In the genomic region with DNA sequence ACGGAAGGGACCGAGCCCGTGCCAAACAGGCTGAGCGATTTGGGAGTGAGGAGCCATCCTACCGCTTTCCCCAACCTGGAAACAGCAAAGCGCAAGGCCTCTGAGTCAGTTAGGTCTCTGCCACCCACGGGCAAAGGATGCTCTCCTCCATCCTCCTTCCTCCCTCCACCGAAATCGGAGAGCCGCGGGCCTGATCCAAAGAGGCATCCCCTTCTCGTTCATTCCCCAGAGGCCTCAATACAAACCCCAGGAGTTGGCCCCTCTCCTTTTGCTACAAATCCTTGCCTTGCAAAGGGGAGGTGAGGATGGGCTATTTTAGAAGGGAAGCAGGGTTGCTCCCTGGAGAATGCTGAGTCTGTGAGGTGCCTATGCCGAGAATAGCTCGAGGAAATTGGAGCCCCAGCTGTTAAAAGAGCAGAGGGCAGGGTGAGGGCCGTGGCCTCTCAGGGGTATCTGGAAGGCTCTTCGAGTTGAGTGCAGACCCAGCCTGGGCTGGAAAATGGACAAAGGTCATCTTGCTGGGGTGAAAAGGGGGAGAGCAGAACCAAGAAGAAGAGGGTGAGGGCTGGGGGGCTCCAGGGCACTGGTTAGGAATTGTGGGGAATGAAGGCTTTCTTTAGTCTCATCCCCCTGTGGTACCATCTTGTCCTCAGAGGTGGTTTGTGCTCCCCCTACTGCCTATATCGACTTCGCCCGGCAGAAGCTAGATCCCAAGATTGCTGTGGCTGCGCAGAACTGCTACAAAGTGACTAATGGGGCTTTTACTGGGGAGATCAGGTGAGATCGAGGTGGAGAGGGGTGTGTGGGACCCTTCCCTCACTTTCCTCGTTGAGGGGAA, we compare ENCODE assay signal across 8 cellular contexts. TPM values are rescaled to one million over a fixed set of nuclear protein-coding genes. Genes with fewer than 3 reads are reported as not detected.
DNase-seq lines count a peak whose midpoint lies in the region; ATAC-seq and TF ChIP-seq lines count a peak whose summit lies in the region.

No MANE protein-coding gene starts in this region.

- TF ChIP-seq CTCF in CD4-positive, alpha-beta T cell (IDR thresholded peaks at IDR 0.05), result no peak

- peaks cover 59% of the 10 kb centered on the region for H3K4me1 Mint-ChIP-seq in CD4-positive, alpha-beta T cell (ENCODE audit: low read depth)
- peaks cover 64% of the 10 kb centered on the region for H3K4me1 Mint-ChIP-seq in activated naive CD8-positive, alpha-beta T cell treated with anti-CD3 and anti-CD28 coated beads, Interleukin-2, amount 50 U/mL, for 24 hours
- peaks cover 51 to 52% of the 10 kb centered on the region in 2 donors for H3K4me1 Mint-ChIP-seq in immature natural killer cell
- peaks cover 66% of the 10 kb centered on the region for H3K4me1 Mint-ChIP-seq in stimulated activated naive CD8-positive, alpha-beta T cell treated with anti-CD3 and anti-CD28 coated beads, Interleukin-15, amount 100 ng/mL, for 72 hours

- CTCF ChIA-PET in CD4-positive, alpha-beta T cell (lab: Charles Lee), result interaction anchor here (0.9 to 10.3 kb wide), 18 partner anchors 16 to 259 kb away, joined by 3 to 153 read pairs (median 6); a partner anchor contains a TSS

- no peaks in the 10 kb centered on the region for H3K9me3 ChIP-seq in CD4-positive, alpha-beta T cell (ENCODE audit: control insufficient read depth, low read length)
- no peaks in the 10 kb centered on the region for H3K9me3 ChIP-seq in HUES48 (ENCODE audit: control insufficient read depth, insufficient read depth, low read length)

- ATAC-seq in CD4-positive, alpha-beta T cell (ENCODE audit: poor library complexity), result no peak
- ATAC-seq in activated naive CD8-positive, alpha-beta T cell treated with anti-CD3 and anti-CD28 coated beads, Interleukin-2, amount 50 U/mL, for 24 hours, result no peak
- peak; percentile 6 for ATAC-seq in stimulated activated naive CD8-positive, alpha-beta T cell treated with anti-CD3 and anti-CD28 coated beads, Interleukin-15, amount 100 ng/mL, for 72 hours
- no peak for ATAC-seq in GM21360 (IDR thresholded peaks at IDR 0.05; ENCODE audit: unreplicated experiment)

- intact Hi-C loops in CD4-positive, alpha-beta T cell (cut with DNase I, micrococcal nuclease), result loop anchor here (1.0 to 5.0 kb wide), 8 partner anchors 16 to 245 kb away; a partner anchor contains a TSS

- peaks cover 41% of the 10 kb centered on the region for H3K4me1 ChIP-seq in HUES48 (ENCODE audit: control insufficient read depth, insufficient read depth, low read length)

- H3K27me3 Mint-ChIP-seq in CD4-positive, alpha-beta T cell, result no peaks in the 10 kb centered on the region
- H3K27me3 Mint-ChIP-seq in activated naive CD8-positive, alpha-beta T cell treated with anti-CD3 and anti-CD28 coated beads, Interleukin-2, amount 50 U/mL, for 24 hours, result peaks cover 2% of the 10 kb centered on the region
- H3K27me3 Mint-ChIP-seq in immature natural killer cell (ENCODE audit: low read depth in 3 of 3), result peaks cover 2 to 6% (median 5%) of the 10 kb centered on the region in 3 donors
- H3K27me3 Mint-ChIP-seq in stimulated activated naive CD8-positive, alpha-beta T cell treated with anti-CD3 and anti-CD28 coated beads, Interleukin-15, amount 100 ng/mL, for 72 hours, result no peaks in the 10 kb centered on the region

- POLR2A ChIA-PET in CD4-positive, alpha-beta T cell (lab: Charles Lee), result interaction anchor here (0.8 to 5.7 kb wide), 15 partner anchors 15 to 239 kb away, joined by 3 to 90 read pairs (median 7); a partner anchor contains a TSS

- H3K4me3 Mint-ChIP-seq in CD4-positive, alpha-beta T cell, result peak overlapping the region; percentile 70
- peak overlapping the region; percentile 94 for H3K4me3 Mint-ChIP-seq in activated naive CD8-positive, alpha-beta T cell treated with anti-CD3 and anti-CD28 coated beads, Interleukin-2, amount 50 U/mL, for 24 hours
- peak overlapping the region; percentile 85 to 92 (median 86) for H3K4me3 Mint-ChIP-seq in immature natural killer cell
- H3K4me3 Mint-ChIP-seq in stimulated activated naive CD8-positive, alpha-beta T cell treated with anti-CD3 and anti-CD28 coated beads, Interleukin-15, amount 100 ng/mL, for 72 hours, result peak overlapping the region; percentile 96

- H3K27ac ChIP-seq in CD4-positive, alpha-beta T cell (ENCODE audit: low read depth, low read length), result peak overlapping the region; percentile 73
- peak overlapping the region; percentile 87 for H3K27ac ChIP-seq in HUES48 (ENCODE audit: low read depth, low read length)

- peak overlapping the region; percentile 88 for H3K9ac ChIP-seq in HUES48 (ENCODE audit: low read depth, low read length)

- DNase-seq in CD4-positive, alpha-beta T cell, result peak in 1 of 10 experiments; percentile 5
- DNase-seq in activated naive CD8-positive, alpha-beta T cell treated with anti-CD3 and anti-CD28 coated beads, Interleukin-2, amount 50 U/mL, for 24 hours, result no peak
- DNase-seq in immature natural killer cell (no peak), DMS79 treated with DMSO at 0.1 percent for 48 hours (lab: John Stamatoyannopoulos, UW) (no peak), epidermal melanocyte (ENCODE audit: insufficient read length, low spot score) (no peak)
- DNase-seq in stimulated activated naive CD8-positive, alpha-beta T cell treated with anti-CD3 and anti-CD28 coated beads, Interleukin-15, amount 100 ng/mL, for 72 hours, result peak in 1 of 2 donors; percentile 8

- peaks cover 54% of the 10 kb centered on the region for H3K36me3 Mint-ChIP-seq in CD4-positive, alpha-beta T cell (ENCODE audit: low read depth)
- H3K36me3 Mint-ChIP-seq in activated naive CD8-positive, alpha-beta T cell treated with anti-CD3 and anti-CD28 coated beads, Interleukin-2, amount 50 U/mL, for 24 hours (ENCODE audit: low read depth), result peaks cover 59% of the 10 kb centered on the region
- peaks cover 6 to 21% (median 13%) of the 10 kb centered on the region in 3 donors for H3K36me3 Mint-ChIP-seq in immature natural killer cell

- H3K4me3 ChIP-seq in HUES48 (ENCODE audit: low read depth, low read length), result peak overlapping the region; percentile 95

- no peaks in the 10 kb centered on the region for H3K27me3 ChIP-seq in CD4-positive, alpha-beta T cell (ENCODE audit: control insufficient read depth, insufficient read depth, low read length)
- H3K27me3 ChIP-seq in HUES48 (ENCODE audit: control insufficient read depth, insufficient read depth, low read length), result no peaks in the 10 kb centered on the region

- no peaks in the 10 kb centered on the region for H3K9me3 Mint-ChIP-seq in CD4-positive, alpha-beta T cell
- H3K9me3 Mint-ChIP-seq in activated naive CD8-positive, alpha-beta T cell treated with anti-CD3 and anti-CD28 coated beads, Interleukin-2, amount 50 U/mL, for 24 hours, result no peaks in the 10 kb centered on the region
- no peaks in the 10 kb centered on the region for H3K9me3 Mint-ChIP-seq in immature natural killer cell
- no peaks in the 10 kb centered on the region for H3K9me3 Mint-ChIP-seq in stimulated activated naive CD8-positive, alpha-beta T cell treated with anti-CD3 and anti-CD28 coated beads, Interleukin-15, amount 100 ng/mL, for 72 hours

- H3K36me3 ChIP-seq in HUES48 (ENCODE audit: control insufficient read depth, insufficient read depth, low read length), result peaks cover 52% of the 10 kb centered on the region

- H3K27ac Mint-ChIP-seq in CD4-positive, alpha-beta T cell, result peak overlapping the region; percentile 67
- H3K27ac Mint-ChIP-seq in activated naive CD8-positive, alpha-beta T cell treated with anti-CD3 and anti-CD28 coated beads, Interleukin-2, amount 50 U/mL, for 24 hours, result peak overlapping the region; percentile 97
- H3K27ac Mint-ChIP-seq in immature natural killer cell, result peak overlapping the region; percentile 58 to 83 (median 80)
- peak overlapping the region; percentile 88 to 93 for H3K27ac Mint-ChIP-seq in stimulated activated naive CD8-positive, alpha-beta T cell treated with anti-CD3 and anti-CD28 coated beads, Interleukin-15, amount 100 ng/mL, for 72 hours

RNA-seq across cellular contexts. Expression of a gene that starts 1.1 kb away (rescaled TPM):
- total RNA-seq in CD4-positive, alpha-beta T cell, result 10 to 100 TPM; 46.8 to 48.7 TPM
- 1,000 to 10,000 TPM in 1 of 3 donors, 100 to 1,000 TPM in 2; 801 to 1,209 (median 811) TPM for polyA plus RNA-seq in immature natural killer cell

RNA-seq across cellular contexts. Expression of a gene that starts 4.7 kb away (rescaled TPM):
- 1 to 10 TPM; 3.2 to 3.3 TPM for total RNA-seq in CD4-positive, alpha-beta T cell
- polyA plus RNA-seq in immature natural killer cell, result 10 to 100 TPM; 11.2 to 17.0 (median 11.4) TPM

RNA-seq across cellular contexts. Expression of a gene that starts 16.5 kb away (rescaled TPM):
- 10 to 100 TPM; 31.8 to 33.4 TPM for total RNA-seq in CD4-positive, alpha-beta T cell
- 10 to 100 TPM; 41.3 to 54.0 (median 52.0) TPM for polyA plus RNA-seq in immature natural killer cell

RNA-seq across cellular contexts. Expression of a gene that starts 17.3 kb away (rescaled TPM):
- total RNA-seq in CD4-positive, alpha-beta T cell, result under 1 TPM; 0.80 to 0.89 TPM
- polyA plus RNA-seq in immature natural killer cell, result 1 to 10 TPM in 1 of 3 donors, under 1 TPM in 1, not detected in 1; 0.99 to 1.5 TPM

RNA-seq across cellular contexts. Expression of a gene that starts 27.7 kb away (rescaled TPM):
- under 1 TPM; 0.75 to 0.85 TPM for total RNA-seq in CD4-positive, alpha-beta T cell
- not detected for polyA plus RNA-seq in immature natural killer cell
